In genomic region chr22:31943206-31943975, GRCh38 we compare ENCODE assay signal across 8 cellular contexts. TPM values are rescaled to one million over a fixed set of nuclear protein-coding genes. Genes with fewer than 3 reads are reported as not detected.
DNase-seq lines count a peak whose midpoint lies in the region; ATAC-seq and TF ChIP-seq lines count a peak whose summit lies in the region.

No MANE protein-coding gene starts in this region.

- H2BK12ac ChIP-seq in H9 (ENCODE audit: insufficient read length, low read depth, low read length) = no peak overlapping the region

- peaks cover 3% of the 10 kb centered on the region for H3K79me1 ChIP-seq in H9 (ENCODE audit: insufficient read depth, low read depth, low read length, poor library complexity, severe bottlenecking)

- no peak overlapping the region for H2BK20ac ChIP-seq in H9 (ENCODE audit: low read depth, low read length, poor library complexity, severe bottlenecking)

- peak overlapping the region; percentile 93 for H3K4me2 ChIP-seq in H9 (ENCODE audit: insufficient read depth, insufficient read length, low read length)

- CTCF ChIA-PET in activated CD8-positive, alpha-beta T cell treated with anti-CD3 and anti-CD28 coated beads, Interleukin-2, amount 10 ng/mL, durations not matched to agents 7 days and 5 days (lab: Charles Lee) = interaction anchor here (1.9 to 2.1 kb wide), 2 partner anchors 27 to 278 kb away, joined by 8 read pairs; no protein-coding TSS in a partner anchor

- no peak overlapping the region for H3T11ph ChIP-seq in H9 (ENCODE audit: low read length)

- H3K27ac Mint-ChIP-seq in H9 = peak overlapping the region; percentile 83 to 96 (median 88); a peak in 4 of 7 replicates
- H3K27ac Mint-ChIP-seq in activated CD8-positive, alpha-beta T cell treated with anti-CD3 and anti-CD28 coated beads, Interleukin-2, amount 10 ng/mL, durations not matched to agents 7 days and 5 days = peak overlapping the region; percentile 97
- H3K27ac Mint-ChIP-seq in stimulated activated naive CD8-positive, alpha-beta T cell treated with anti-CD3 and anti-CD28 coated beads, Interleukin-15, Interleukin-2, amounts not matched to agents 100 ng/mL and 50 ng/mL, for 24 hours = peak overlapping the region; percentile 72

- H3K4ac ChIP-seq in H9 (ENCODE audit: low read depth, low read length) = no peak overlapping the region

- peaks cover 14% of the 10 kb centered on the region for H3K23me2 ChIP-seq in H9 (ENCODE audit: insufficient read length, low read depth, low read length, poor library complexity, severe bottlenecking)

- POLR2A ChIA-PET in activated CD8-positive, alpha-beta T cell treated with anti-CD3 and anti-CD28 coated beads, Interleukin-2, amount 10 ng/mL, durations not matched to agents 7 days and 5 days (lab: Charles Lee) = interaction anchor here (0.8 kb wide), 1 partner anchor 267 kb away, joined by 3 read pairs; no protein-coding TSS in a partner anchor

- no peak overlapping the region for H2BK15ac ChIP-seq in H9 (ENCODE audit: low read depth, low read length)

- H3K27me3 ChIP-seq in H9 (ENCODE audit: insufficient read depth, low read length) (no peaks in the 10 kb centered on the region), iPS-18a (ENCODE audit: control insufficient read depth, insufficient read depth, low read length) (no peaks in the 10 kb centered on the region)

- H2BK5ac ChIP-seq in H9 (ENCODE audit: insufficient read length, low read length) = no peak overlapping the region

- H3K9me3 Mint-ChIP-seq in H9 = no peaks in the 10 kb centered on the region
- H3K9me3 Mint-ChIP-seq in activated CD8-positive, alpha-beta T cell treated with anti-CD3 and anti-CD28 coated beads, Interleukin-2, amount 10 ng/mL, durations not matched to agents 7 days and 5 days (ENCODE audit: insufficient read depth) = no peaks in the 10 kb centered on the region
- H3K9me3 Mint-ChIP-seq in stimulated activated naive CD8-positive, alpha-beta T cell treated with anti-CD3 and anti-CD28 coated beads, Interleukin-15, Interleukin-2, amounts not matched to agents 100 ng/mL and 50 ng/mL, for 24 hours = no peaks in the 10 kb centered on the region

- peak overlapping the region; percentile 65 for H4K5ac ChIP-seq in H9 (ENCODE audit: insufficient read length, low read depth, low read length)

- no peak overlapping the region for H4K91ac ChIP-seq in H9 (ENCODE audit: insufficient read length, low read depth, low read length)

- H3K14ac ChIP-seq in H9 (ENCODE audit: insufficient read depth, low read length) = peak overlapping the region; percentile 99

- no peak for TF ChIP-seq CTCF in H9 (conservative IDR thresholded peaks at IDR 0.05)

- H2AFZ ChIP-seq in H9 (ENCODE audit: low read length) = no peak overlapping the region

- H3K4me1 Mint-ChIP-seq in H9 = peaks cover 11 to 15% of the 10 kb centered on the region in 2 experiments
- peaks cover 32% of the 10 kb centered on the region for H3K4me1 Mint-ChIP-seq in activated CD8-positive, alpha-beta T cell treated with anti-CD3 and anti-CD28 coated beads, Interleukin-2, amount 10 ng/mL, durations not matched to agents 7 days and 5 days (ENCODE audit: low read depth)
- H3K4me1 Mint-ChIP-seq in stimulated activated naive CD8-positive, alpha-beta T cell treated with anti-CD3 and anti-CD28 coated beads, Interleukin-15, Interleukin-2, amounts not matched to agents 100 ng/mL and 50 ng/mL, for 24 hours (ENCODE audit: low read depth) = peaks cover 33% of the 10 kb centered on the region

- H3K4me3 ChIP-seq in iPS-18a (ENCODE audit: low read length) = peak overlapping the region; percentile 66

- H2BK120ac ChIP-seq in H9 (ENCODE audit: low read depth, low read length, poor library complexity, severe bottlenecking) = peak overlapping the region; percentile 52

- no peak overlapping the region for H4K8ac ChIP-seq in H9 (replicated peaks; ENCODE audit: insufficient read length, low read depth, low read length)

- ATAC-seq in activated CD8-positive, alpha-beta T cell treated with anti-CD3 and anti-CD28 coated beads, Interleukin-2, amount 10 ng/mL, durations not matched to agents 7 days and 5 days = no peak
- ATAC-seq in GM18867 (IDR thresholded peaks at IDR 0.05; ENCODE audit: unreplicated experiment) = no peak

- H3K23ac ChIP-seq in H9 (ENCODE audit: insufficient read length, low read depth, low read length) = no peak overlapping the region

- H4K20me1 ChIP-seq in H9 (ENCODE audit: control insufficient read depth, insufficient read depth, insufficient read length) = no peaks in the 10 kb centered on the region

- peak overlapping the region; percentile 82 for H3K9ac ChIP-seq in H9 (ENCODE audit: extremely low read depth, insufficient read length, low read length)
- peak overlapping the region; percentile 77 for H3K9ac ChIP-seq in iPS-18a (ENCODE audit: low read length)

- no peak overlapping the region for H2AK5ac ChIP-seq in H9 (ENCODE audit: insufficient read length, low read length)

- peaks cover 15% of the 10 kb centered on the region for H3K36me3 ChIP-seq in iPS-18a (ENCODE audit: control insufficient read depth, low read depth, low read length)

- DNase-seq in H9 (no peak), inferior parietal cortex (ENCODE audit: extremely low spot score) (no peak), putamen (ENCODE audit: low spot score) (no peak), NCI-H1048 (lab: John Stamatoyannopoulos, UW) (no peak)
- DNase-seq in activated CD8-positive, alpha-beta T cell treated with anti-CD3 and anti-CD28 coated beads, Interleukin-2, amount 10 ng/mL, durations not matched to agents 7 days and 5 days = no peak

- no peaks in the 10 kb centered on the region; the same call in 1 of the 2 replicates for H3K4me1 ChIP-seq in H9 (ENCODE audit: insufficient read depth, low read length)
- H3K4me1 ChIP-seq in iPS-18a (ENCODE audit: control insufficient read depth, low read depth, low read length) = peaks cover 19% of the 10 kb centered on the region

- H3K79me2 ChIP-seq in H9 (ENCODE audit: insufficient read depth, low read length) = peaks cover 27% of the 10 kb centered on the region; the same call in 1 of the 2 replicates

- H3K9me3 ChIP-seq in H9 (ENCODE audit: control insufficient read depth, low read depth, low read length) (no peaks in the 10 kb centered on the region), iPS-18a (ENCODE audit: control insufficient read depth, low read depth, low read length) (no peaks in the 10 kb centered on the region)

- peak overlapping the region; percentile 99 for H3K18ac ChIP-seq in H9 (ENCODE audit: insufficient read length, low read depth, low read length)

- peaks cover 9 to 14% (median 12%) of the 10 kb centered on the region in 3 experiments; a peak in 6 of 7 replicates for H3K36me3 Mint-ChIP-seq in H9 (ENCODE audit: insufficient read depth in 1 of 3, low read depth in 3 of 3)
- peaks cover 15% of the 10 kb centered on the region for H3K36me3 Mint-ChIP-seq in activated CD8-positive, alpha-beta T cell treated with anti-CD3 and anti-CD28 coated beads, Interleukin-2, amount 10 ng/mL, durations not matched to agents 7 days and 5 days (ENCODE audit: low read depth)
- peaks cover 5% of the 10 kb centered on the region for H3K36me3 Mint-ChIP-seq in stimulated activated naive CD8-positive, alpha-beta T cell treated with anti-CD3 and anti-CD28 coated beads, Interleukin-15, Interleukin-2, amounts not matched to agents 100 ng/mL and 50 ng/mL, for 24 hours (ENCODE audit: low read depth)

- peaks cover 12% of the 10 kb centered on the region for H3K27me3 Mint-ChIP-seq in H9 (ENCODE audit: low read depth)
- H3K27me3 Mint-ChIP-seq in activated CD8-positive, alpha-beta T cell treated with anti-CD3 and anti-CD28 coated beads, Interleukin-2, amount 10 ng/mL, durations not matched to agents 7 days and 5 days (ENCODE audit: low read depth) = no peaks in the 10 kb centered on the region
- H3K27me3 Mint-ChIP-seq in stimulated activated naive CD8-positive, alpha-beta T cell treated with anti-CD3 and anti-CD28 coated beads, Interleukin-15, Interleukin-2, amounts not matched to agents 100 ng/mL and 50 ng/mL, for 24 hours = no peaks in the 10 kb centered on the region

- WGBS in H9 (ENCODE audit: extremely low coverage, insufficient read length, low lambda C conversion rate) = no CpG with 5 or more reads among the region's 15 CpGs

- no peak overlapping the region for H3K56ac ChIP-seq in H9 (ENCODE audit: insufficient read length, low read depth, low read length)

- H3K27ac ChIP-seq in H9 (ENCODE audit: insufficient read length, low read depth, low read length) = peak overlapping the region; percentile 10
- H3K27ac ChIP-seq in iPS-18a (ENCODE audit: low read length) = peak overlapping the region; percentile 57

- peak overlapping the region; percentile 1 to 84; a peak in 4 of 5 replicates for H3K4me3 Mint-ChIP-seq in H9
- peak overlapping the region; percentile 93 for H3K4me3 Mint-ChIP-seq in activated CD8-positive, alpha-beta T cell treated with anti-CD3 and anti-CD28 coated beads, Interleukin-2, amount 10 ng/mL, durations not matched to agents 7 days and 5 days
- peak overlapping the region; percentile 31 for H3K4me3 Mint-ChIP-seq in stimulated activated naive CD8-positive, alpha-beta T cell treated with anti-CD3 and anti-CD28 coated beads, Interleukin-15, Interleukin-2, amounts not matched to agents 100 ng/mL and 50 ng/mL, for 24 hours

RNA-seq across cellular contexts. Expression of gene YWHAH, which starts 0.9 kb away (rescaled TPM):
- 231 and 250 TPM in 2 replicates for total RNA-seq in H9 (2021)
- 100 to 1,000 TPM; 248 to 251 TPM for total RNA-seq in activated CD8-positive, alpha-beta T cell treated with anti-CD3 and anti-CD28 coated beads, Interleukin-2, amount 10 ng/mL, durations not matched to agents 7 days and 5 days

Comparison
In these comparisons a context has a peak if more than half of its experiments do, and no peak if none do; other contexts are left out.
1. H3K4me3 Mint-ChIP-seq: peak in every context shown above with its lines; median percentile 93 in activated CD8-positive, alpha-beta T cell treated with anti-CD3 and anti-CD28 coated beads, Interleukin-2, amount 10 ng/mL, durations not matched to agents 7 days and 5 days; 42 in H9; 31 in stimulated activated naive CD8-positive, alpha-beta T cell treated with anti-CD3 and anti-CD28 coated beads, Interleukin-15, Interleukin-2, amounts not matched to agents 100 ng/mL and 50 ng/mL, for 24 hours.